ENCODE assay signal across 11 cellular contexts in the genomic region with DNA sequence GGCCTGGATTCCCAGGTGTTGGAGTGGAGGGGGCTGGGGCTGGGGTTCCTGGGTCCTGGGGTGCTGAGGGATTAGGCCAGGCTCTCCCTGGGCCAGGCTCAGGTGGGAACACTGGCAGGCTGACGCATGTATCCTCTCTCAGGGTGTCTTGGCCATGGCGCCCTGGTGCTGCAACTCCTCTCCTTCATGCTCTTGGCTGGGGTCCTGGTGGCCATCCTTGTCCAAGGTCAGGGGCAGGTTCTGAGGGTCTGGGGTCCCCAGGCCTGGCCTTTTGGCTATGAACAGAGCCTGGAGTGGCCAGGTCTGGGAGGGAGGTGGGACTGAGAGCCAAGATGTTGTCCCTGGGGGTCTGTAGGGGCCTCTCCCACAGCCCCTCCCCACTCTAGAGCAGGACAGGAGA. TPM values are rescaled to one million over a fixed set of nuclear protein-coding genes. Genes with fewer than 3 reads are reported as not detected.
"Had no signal": no experiment of that assay in that cellular context is flagged by ENCODE, and none has a peak within 500 bp of the region (broad histone marks: within the 10 kb centered on the region; RNA-seq: fewer than 3 reads in every experiment).

No MANE protein-coding gene starts in this region.

RNA-seq across cellular contexts. Expression of a gene that starts 2.0 kb away (rescaled TPM):
- total RNA-seq: OCI-LY7, PC-3, PC-9, Peyer's patch, Right ventricle myocardium inferior, Right ventricle myocardium superior, RPMI7951, SJCRH30, SJSA1, SK-MEL-5 had no signal
- polyA plus RNA-seq: SK-N-SH had no signal

RNA-seq across cellular contexts. Expression of a gene that starts 17.7 kb away (rescaled TPM):
- total RNA-seq: OCI-LY7, PC-3, PC-9, RPMI7951, SJCRH30, SJSA1, SK-MEL-5 had no signal
- polyA plus RNA-seq: SK-N-SH had no signal

RNA-seq across cellular contexts. Expression of a gene that starts 33.1 kb away (rescaled TPM):
- total RNA-seq: OCI-LY7, PC-3, PC-9, RPMI7951, SJCRH30, SJSA1, SK-MEL-5 had no signal
- polyA plus RNA-seq: SK-N-SH had no signal
